ENCODE assay signal across 21 cellular contexts in the genomic region with DNA sequence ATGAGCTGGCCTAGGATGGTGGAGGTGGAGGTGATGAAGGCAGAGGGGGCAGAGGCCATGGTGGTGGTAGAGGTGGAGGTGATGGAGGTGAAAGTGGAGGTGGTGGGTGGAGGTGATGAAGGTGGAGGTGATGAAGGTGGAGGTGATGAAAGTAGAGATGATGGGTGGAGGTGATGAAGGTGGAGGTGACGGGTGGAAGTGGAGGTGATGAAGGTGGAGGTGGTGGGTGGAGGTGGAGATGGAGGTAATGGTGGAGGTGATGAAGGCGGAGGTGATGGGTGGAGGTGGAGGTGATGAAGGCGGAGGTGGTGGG. TPM values are rescaled to one million over a fixed set of nuclear protein-coding genes. Genes with fewer than 3 reads are reported as not detected.
A peak's percentile ranks its signal among the peaks of the same experiment; 100 is the strongest.
DNase-seq lines count a peak whose midpoint lies in the region; ATAC-seq and TF ChIP-seq lines count a peak whose summit lies in the region.
"Had no signal": no experiment of that assay in that cellular context is flagged by ENCODE, and none has a peak within 500 bp of the region (broad histone marks: within the 10 kb centered on the region; RNA-seq: fewer than 3 reads in every experiment).

No MANE protein-coding gene starts in this region.

- no peak overlapping the region for H3K4me3 ChIP-seq in HEK293 (ENCODE audit: low read depth, low read length)
- no peak overlapping the region for H3K4me3 ChIP-seq in osteoblast (ENCODE audit: insufficient read depth, low read length)
- H3K4me3 ChIP-seq: GM23248 had no signal

- no peaks in the 10 kb centered on the region for H3K36me3 ChIP-seq in HEK293 (ENCODE audit: control insufficient read depth in 2 of 2, insufficient read depth in 1 of 2, low read length in 2 of 2)
- no peaks in the 10 kb centered on the region for H3K36me3 ChIP-seq in osteoblast (ENCODE audit: insufficient read depth, low read length)

- ATAC-seq in activated CD8-positive, alpha-beta memory T cell treated with anti-CD3 and anti-CD28 coated beads, Interleukin-2, amount 10 ng/mL, durations not matched to agents 7 days and 5 days = no peak
- ATAC-seq in effector memory CD8-positive, alpha-beta T cell (replicated peaks) = peak; percentile 23
- no peak for ATAC-seq in HG02588 (IDR thresholded peaks at IDR 0.05; ENCODE audit: unreplicated experiment)

- H3K27ac Mint-ChIP-seq in activated CD8-positive, alpha-beta memory T cell treated with anti-CD3 and anti-CD28 coated beads, Interleukin-2, amount 10 ng/mL, durations not matched to agents 7 days and 5 days = peak overlapping the region; percentile 56
- peak overlapping the region; percentile 89 to 91 for H3K27ac Mint-ChIP-seq in effector memory CD8-positive, alpha-beta T cell
- H3K27ac Mint-ChIP-seq in activated naive CD4-positive, alpha-beta T cell treated with anti-CD3 and anti-CD28 coated beads, Interleukin-2, amount 10 ng/mL, durations not matched to agents 7 days and 5 days = no peak overlapping the region

- H3K4me1 Mint-ChIP-seq in activated CD8-positive, alpha-beta memory T cell treated with anti-CD3 and anti-CD28 coated beads, Interleukin-2, amount 10 ng/mL, durations not matched to agents 7 days and 5 days = peaks cover 27% of the 10 kb centered on the region
- peaks cover 27 to 31% of the 10 kb centered on the region in 2 donors for H3K4me1 Mint-ChIP-seq in effector memory CD8-positive, alpha-beta T cell (ENCODE audit: low read depth in 2 of 2)
- H3K4me1 Mint-ChIP-seq in activated naive CD4-positive, alpha-beta T cell treated with anti-CD3 and anti-CD28 coated beads, Interleukin-2, amount 10 ng/mL, durations not matched to agents 7 days and 5 days = peaks cover 8% of the 10 kb centered on the region

- H3K4me1 ChIP-seq in HEK293 (ENCODE audit: control insufficient read depth, insufficient read depth, low read length) = no peaks in the 10 kb centered on the region
- H3K4me1 ChIP-seq in osteoblast (ENCODE audit: insufficient read depth, low read length) = no peaks in the 10 kb centered on the region

- H3K9me3 Mint-ChIP-seq in activated CD8-positive, alpha-beta memory T cell treated with anti-CD3 and anti-CD28 coated beads, Interleukin-2, amount 10 ng/mL, durations not matched to agents 7 days and 5 days (ENCODE audit: low read depth) = no peaks in the 10 kb centered on the region
- H3K9me3 Mint-ChIP-seq in effector memory CD8-positive, alpha-beta T cell = peaks cover 0 to 3% of the 10 kb centered on the region in 2 donors
- no peaks in the 10 kb centered on the region for H3K9me3 Mint-ChIP-seq in activated naive CD4-positive, alpha-beta T cell treated with anti-CD3 and anti-CD28 coated beads, Interleukin-2, amount 10 ng/mL, durations not matched to agents 7 days and 5 days

- POLR2A ChIA-PET in HEK293 (lab: Yijun Ruan, JAX) = no interaction called here

- CTCF ChIA-PET in activated CD8-positive, alpha-beta memory T cell treated with anti-CD3 and anti-CD28 coated beads, Interleukin-2, amount 10 ng/mL, durations not matched to agents 7 days and 5 days (lab: Charles Lee) = no interaction called here
- CTCF ChIA-PET in HEK293 (lab: Yijun Ruan, JAX) = no interaction called here
- CTCF ChIA-PET in activated naive CD4-positive, alpha-beta T cell treated with anti-CD3 and anti-CD28 coated beads, Interleukin-2, amount 10 ng/mL, durations not matched to agents 7 days and 5 days (lab: Charles Lee) = no interaction called here

- peaks cover 8% of the 10 kb centered on the region for H3K36me3 Mint-ChIP-seq in activated CD8-positive, alpha-beta memory T cell treated with anti-CD3 and anti-CD28 coated beads, Interleukin-2, amount 10 ng/mL, durations not matched to agents 7 days and 5 days
- H3K36me3 Mint-ChIP-seq in effector memory CD8-positive, alpha-beta T cell (ENCODE audit: insufficient read depth) = peaks cover 49% of the 10 kb centered on the region
- peaks cover 10% of the 10 kb centered on the region for H3K36me3 Mint-ChIP-seq in activated naive CD4-positive, alpha-beta T cell treated with anti-CD3 and anti-CD28 coated beads, Interleukin-2, amount 10 ng/mL, durations not matched to agents 7 days and 5 days

- no peak overlapping the region for H2AFZ ChIP-seq in osteoblast (ENCODE audit: low read length)
- H2AFZ ChIP-seq: GM23248 had no signal

- H3K27me3 Mint-ChIP-seq in activated CD8-positive, alpha-beta memory T cell treated with anti-CD3 and anti-CD28 coated beads, Interleukin-2, amount 10 ng/mL, durations not matched to agents 7 days and 5 days = no peaks in the 10 kb centered on the region
- H3K27me3 Mint-ChIP-seq in effector memory CD8-positive, alpha-beta T cell = no peaks in the 10 kb centered on the region
- H3K27me3 Mint-ChIP-seq in activated naive CD4-positive, alpha-beta T cell treated with anti-CD3 and anti-CD28 coated beads, Interleukin-2, amount 10 ng/mL, durations not matched to agents 7 days and 5 days = no peaks in the 10 kb centered on the region

- H3K27ac ChIP-seq in HEK293 (ENCODE audit: extremely low read depth, low read depth, low read length) = no peak overlapping the region
- H3K27ac ChIP-seq in osteoblast (ENCODE audit: low read depth, low read length) = no peak overlapping the region
- H3K27ac ChIP-seq: 22Rv1, GM23248, KMS-11 had no signal

- no peak overlapping the region for H3K4me2 ChIP-seq in osteoblast (ENCODE audit: insufficient read depth, low read length)
- H3K4me2 ChIP-seq: KMS-11, SK-N-SH had no signal

- no peak overlapping the region for H3K4me3 Mint-ChIP-seq in activated CD8-positive, alpha-beta memory T cell treated with anti-CD3 and anti-CD28 coated beads, Interleukin-2, amount 10 ng/mL, durations not matched to agents 7 days and 5 days
- peak overlapping the region in 1 of 2 donors; percentile 27 for H3K4me3 Mint-ChIP-seq in effector memory CD8-positive, alpha-beta T cell
- no peak overlapping the region for H3K4me3 Mint-ChIP-seq in activated naive CD4-positive, alpha-beta T cell treated with anti-CD3 and anti-CD28 coated beads, Interleukin-2, amount 10 ng/mL, durations not matched to agents 7 days and 5 days

- TF ChIP-seq CTCF in HEK293 (tag by site-specific recombination; IDR thresholded peaks at IDR 0.05) (no peak), osteoblast (IDR thresholded peaks at IDR 0.05; ENCODE audit: extremely low read depth, low read depth, low read length) (no peak)

- H3K27me3 ChIP-seq in osteoblast (ENCODE audit: insufficient read depth, low read length) = no peaks in the 10 kb centered on the region

- peaks cover 2% of the 10 kb centered on the region for H4K20me1 ChIP-seq in osteoblast (ENCODE audit: insufficient read depth, low read length)

- H3K9me3 ChIP-seq in HEK293 (ENCODE audit: control insufficient read depth, insufficient read depth, low read depth, low read length) = no peaks in the 10 kb centered on the region
- no peaks in the 10 kb centered on the region for H3K9me3 ChIP-seq in osteoblast (ENCODE audit: low read depth, low read length)
- H3K9me3 ChIP-seq: SK-N-SH had no signal

- H3K79me2 ChIP-seq in osteoblast (ENCODE audit: insufficient read depth, low read length) = no peaks in the 10 kb centered on the region

- no peak for DNase-seq in activated CD8-positive, alpha-beta memory T cell treated with anti-CD3 and anti-CD28 coated beads, Interleukin-2, amount 10 ng/mL, durations not matched to agents 7 days and 5 days
- DNase-seq in activated CD8-positive, alpha-beta memory T cell treated with anti-CD3 and anti-CD28 coated beads for 24 hours = no peak
- no peak for DNase-seq in effector memory CD8-positive, alpha-beta T cell
- DNase-seq in osteoblast (ENCODE audit: insufficient read length, low spot score, missing footprints) (peak; percentile 1), mesenteric fat pad (ENCODE audit: low spot score) (no peak)
- no peak for DNase-seq in activated naive CD4-positive, alpha-beta T cell treated with anti-CD3 and anti-CD28 coated beads, Interleukin-2, amount 10 ng/mL, durations not matched to agents 7 days and 5 days
- DNase-seq: ACHN, GM23248, IMR-90, MM.1S, NCI-H1417, NCI-H1694 treated with DMSO at 0.1 percent for 48 hours, NCI-H2171 treated with DMSO at 0.1 percent for 48 hours, NCI-H345, NCI-H524, NCI-H748 treated with DMSO at 0.1 percent for 48 hours, SK-N-SH had no signal

TF ChIP-seq in HEK293, 187 proteins besides CTCF, POLR2A, EP300 and RAD21:
- TF ChIP-seq EGR2 (tag by site-specific recombination; IDR thresholded peaks at IDR 0.05; ENCODE audit: low read depth) = peak; percentile 89
- no peak for TF ChIP-seq ZNF596 (tag by site-specific recombination; IDR thresholded peaks at IDR 0.05)
- no peak for TF ChIP-seq ZFP69B (tag by site-specific recombination; IDR thresholded peaks at IDR 0.05)
- no peak for TF ChIP-seq GLIS2 (tag by site-specific recombination; IDR thresholded peaks at IDR 0.05)
- TF ChIP-seq PRDM1 (tag by site-specific recombination; IDR thresholded peaks at IDR 0.05) = no peak
- TF ChIP-seq ZFHX2 (tag by site-specific recombination; conservative IDR thresholded peaks at IDR 0.05) = peak; percentile 70
- no peak for TF ChIP-seq ZNF654 (tag by site-specific recombination; IDR thresholded peaks at IDR 0.05; ENCODE audit: low read depth)

RNA-seq across cellular contexts. Expression of gene NPHP4, which starts 19.7 kb away (rescaled TPM):
- 10 to 100 TPM; 15.4 to 20.3 TPM for total RNA-seq in activated CD8-positive, alpha-beta memory T cell treated with anti-CD3 and anti-CD28 coated beads, Interleukin-2, amount 10 ng/mL, durations not matched to agents 7 days and 5 days
- total RNA-seq in osteoblast (6.5 and 8.0 TPM in 2 replicates), mesenteric fat pad (37.6 TPM)

RNA-seq across cellular contexts. Expression of gene KCNAB2, which starts 33.8 kb away (rescaled TPM):
- 100 to 1,000 TPM; 248 to 368 TPM for total RNA-seq in activated CD8-positive, alpha-beta memory T cell treated with anti-CD3 and anti-CD28 coated beads, Interleukin-2, amount 10 ng/mL, durations not matched to agents 7 days and 5 days
- total RNA-seq in osteoblast = 5.0 and 5.8 TPM in 2 replicates
- 29.0 TPM for total RNA-seq in mesenteric fat pad
